ENCODE assay signal across 17 cellular contexts in the genomic region with DNA sequence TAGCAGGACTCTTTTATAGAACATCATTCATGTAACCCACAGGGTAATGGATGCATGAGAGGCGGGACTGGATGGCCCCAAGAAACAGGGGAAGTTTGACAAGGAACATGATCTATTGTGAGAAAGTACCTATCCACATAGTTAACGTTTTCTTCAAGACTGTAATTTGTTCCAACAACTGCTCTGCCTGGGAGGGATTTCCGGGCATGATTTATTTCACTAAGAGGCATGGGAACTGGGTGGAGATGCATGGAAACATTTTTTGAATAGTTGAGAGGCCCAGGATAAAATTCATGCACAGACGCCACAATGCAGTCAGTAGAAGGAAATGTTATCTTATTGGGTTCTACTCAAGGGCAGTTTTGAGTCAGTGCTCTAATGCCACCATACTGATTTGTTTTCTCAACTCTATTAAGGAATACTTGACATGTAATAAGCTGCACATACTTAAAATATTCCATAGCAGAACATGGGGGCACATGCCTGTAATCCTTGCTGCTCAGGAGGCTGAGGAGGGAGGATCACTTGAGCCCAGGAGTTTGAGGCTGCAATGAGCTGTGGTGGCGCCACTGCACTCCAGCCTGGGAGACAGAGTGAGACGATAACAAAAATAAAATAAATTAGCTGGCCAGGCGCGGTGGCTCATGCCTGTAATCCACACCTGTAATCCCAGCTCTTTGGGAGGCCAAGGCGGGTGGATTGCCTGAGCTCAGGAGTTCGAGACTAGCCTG. TPM values are rescaled to one million over a fixed set of nuclear protein-coding genes. Genes with fewer than 3 reads are reported as not detected.
DNase-seq lines count a peak whose midpoint lies in the region; ATAC-seq, FAIRE-seq and TF ChIP-seq lines count a peak whose summit lies in the region.
"Had no signal": no experiment of that assay in that cellular context is flagged by ENCODE, and none has a peak within 500 bp of the region (broad histone marks: within the 10 kb centered on the region; RNA-seq: fewer than 3 reads in every experiment).

No MANE protein-coding gene starts in this region.

- H4K20me1 ChIP-seq in GM23248 (ENCODE audit: insufficient read depth), result no peaks in the 10 kb centered on the region
- no peaks in the 10 kb centered on the region for H4K20me1 ChIP-seq in GM12878 (ENCODE audit: control insufficient read depth, insufficient read depth)
- H4K20me1 ChIP-seq: BLaER1 had no signal

- peak overlapping the region; percentile 26; the same call in 1 of the 2 replicates for H3K9ac ChIP-seq in GM23248
- no peak overlapping the region for H3K9ac ChIP-seq in GM12878 (ENCODE audit: control insufficient read depth, insufficient read depth, low read length)
- H3K9ac ChIP-seq: BLaER1, parathyroid adenoma had no signal

- no peak overlapping the region for H3K27ac Mint-ChIP-seq in T-cell
- H3K27ac Mint-ChIP-seq: activated CD4-positive, alpha-beta memory T cell treated with anti-CD3 and anti-CD28 coated beads for 36 hours; stimulated activated effector memory CD8-positive, alpha-beta T cell treated with anti-CD3 and anti-CD28 coated beads, Interleukin-12 subunit alpha, Interleukin-12 subunit beta, amount 100 ng/mL, for 72 hours; T-helper 2 cell treated with Interferon-gamma antibody and Interleukin-4, amounts not matched to agents 5 μg/mL and 100 μg/mL, for 36 hours had no signal

- 0 out of 2 replicates have a peak, but pooled peaks cover 5% of the 10 kb centered on the region for H3F3A ChIP-seq in GM23248 (ENCODE audit: insufficient read depth)

- H3K36me3 ChIP-seq in ACC112 (ENCODE audit: insufficient read depth, low read length), result no peaks in the 10 kb centered on the region
- H3K36me3 ChIP-seq in GM23248 (ENCODE audit: low read depth), result no peaks in the 10 kb centered on the region
- no peaks in the 10 kb centered on the region for H3K36me3 ChIP-seq in GM12878 (ENCODE audit: control insufficient read depth in 2 of 2, insufficient read depth in 2 of 2, low read length in 1 of 2)
- H3K36me3 ChIP-seq in body of pancreas (replicated peaks in 1 of 2; ENCODE audit: insufficient read depth in 1 of 2, low read depth in 2 of 2), result no peaks in the 10 kb centered on the region
- H3K36me3 ChIP-seq: BLaER1, lower lobe of right lung had no signal

- intact Hi-C loops in GM12878 (cut with micrococcal nuclease; ENCODE audit: unreplicated experiment) (no loop called here), body of pancreas (cut with DNase I) (no loop called here)

- H3K9me3 ChIP-seq in GM23248 (ENCODE audit: low read depth), result no peaks in the 10 kb centered on the region
- peaks cover 2% of the 10 kb centered on the region; the same call in 1 of the 3 replicates for H3K9me3 ChIP-seq in GM12878 (replicated peaks; ENCODE audit: control insufficient read depth, insufficient read depth, low read length)
- no peaks in the 10 kb centered on the region for H3K9me3 ChIP-seq in body of pancreas
- H3K9me3 ChIP-seq: BLaER1, lower lobe of right lung had no signal

- TF ChIP-seq EP300 in GM12878 (IDR thresholded peaks at IDR 0.05; ENCODE audit: borderline replicate concordance in 1 of 2, control insufficient read depth in 1 of 2, low read depth in 2 of 2, low read length in 2 of 2), result no peak

- H3K27me3 ChIP-seq in ACC112 (ENCODE audit: insufficient read depth, low read length), result no peaks in the 10 kb centered on the region
- peaks cover 13% of the 10 kb centered on the region; the same call in 1 of the 2 replicates for H3K27me3 ChIP-seq in GM23248 (replicated peaks; ENCODE audit: insufficient read depth)
- no peaks in the 10 kb centered on the region for H3K27me3 ChIP-seq in GM12878 (replicated peaks in 1 of 2; ENCODE audit: control insufficient read depth in 2 of 2, insufficient read depth in 2 of 2, low read length in 1 of 2)
- no peaks in the 10 kb centered on the region for H3K27me3 ChIP-seq in body of pancreas
- H3K27me3 ChIP-seq: BLaER1 had no signal

- H3K4me2 ChIP-seq in GM23248 (ENCODE audit: unreplicated experiment) (no peak overlapping the region), GM12878 (ENCODE audit: control insufficient read depth, insufficient read depth) (no peak overlapping the region)
- H3K4me2 ChIP-seq: BLaER1 had no signal

- H3K9me2 ChIP-seq in GM23248 (ENCODE audit: insufficient read depth), result no peaks in the 10 kb centered on the region

- H3K79me2 ChIP-seq in ACC112 (ENCODE audit: control insufficient read depth, insufficient read depth, low read length, unreplicated experiment), result no peaks in the 10 kb centered on the region
- H3K79me2 ChIP-seq in GM23248 (ENCODE audit: insufficient read depth), result no peaks in the 10 kb centered on the region
- no peaks in the 10 kb centered on the region for H3K79me2 ChIP-seq in GM12878 (ENCODE audit: control insufficient read depth, insufficient read depth, low read length)
- H3K79me2 ChIP-seq: parathyroid adenoma had no signal

- TF ChIP-seq POLR2A in GM12878 (IDR thresholded peaks at IDR 0.05; ENCODE audit: low read depth, low read length), result no peak
- no peak for TF ChIP-seq POLR2A in body of pancreas (IDR thresholded peaks at IDR 0.05)

- H3K4me1 ChIP-seq in ACC112 (ENCODE audit: control insufficient read depth, insufficient read depth, low read length, unreplicated experiment) (no peaks in the 10 kb centered on the region), GM23248 (ENCODE audit: insufficient read depth) (peaks cover 4% of the 10 kb centered on the region; the same call in 1 of the 2 replicates), GM12878 (ENCODE audit: control insufficient read depth, insufficient read depth, low read length) (no peaks in the 10 kb centered on the region), body of pancreas (no peaks in the 10 kb centered on the region)
- H3K4me1 ChIP-seq: lower lobe of right lung, parathyroid adenoma had no signal

- ATAC-seq in GM12878, result peak; percentile 29; the same call in 1 of the 3 replicates
- ATAC-seq in T-cell (replicated peaks in 1 of 4), result no peak
- no peak for ATAC-seq in body of pancreas
- ATAC-seq: stimulated activated effector memory CD8-positive, alpha-beta T cell treated with anti-CD3 and anti-CD28 coated beads, Interleukin-12 subunit alpha, Interleukin-12 subunit beta, amount 100 ng/mL, for 72 hours had no signal

- H3K4me3 ChIP-seq in ACC112 (ENCODE audit: low read depth, low read length) (no peak overlapping the region), GM23248 (no peak overlapping the region), GM12878 (no peak overlapping the region), body of pancreas (no peak overlapping the region)
- H3K4me3 ChIP-seq: BLaER1, coronary artery, lower lobe of right lung had no signal

- no peak for TF ChIP-seq CTCF in GM12878 (IDR thresholded peaks at IDR 0.05 in 2 of 3, conservative IDR thresholded peaks at IDR 0.05 in 1 of 3; ENCODE audit: control insufficient read depth in 2 of 3, extremely low read depth in 1 of 3, insufficient read depth in 1 of 3, low read depth in 3 of 3, low read length in 3 of 3)
- TF ChIP-seq CTCF in body of pancreas (IDR thresholded peaks at IDR 0.05), result no peak

- no peak overlapping the region for H3K4me3 Mint-ChIP-seq in T-cell
- H3K4me3 Mint-ChIP-seq: activated CD4-positive, alpha-beta memory T cell treated with anti-CD3 and anti-CD28 coated beads for 36 hours; stimulated activated effector memory CD8-positive, alpha-beta T cell treated with anti-CD3 and anti-CD28 coated beads, Interleukin-12 subunit alpha, Interleukin-12 subunit beta, amount 100 ng/mL, for 72 hours; T-helper 2 cell treated with Interferon-gamma antibody and Interleukin-4, amounts not matched to agents 5 μg/mL and 100 μg/mL, for 36 hours had no signal

- no peak for FAIRE-seq in GM12878 (lab: Jason Lieb, UNC)

- SMC1A ChIA-PET in GM12878 (lab: Charles Lee; ENCODE audit: uncharacterized antibody, unreplicated experiment), result interaction anchor here (1.0 kb wide), 1 partner anchor 35 kb away, joined by 3 read pairs; no protein-coding TSS in a partner anchor

- 53 to 60% methylated on average over 10 of the region's 10 CpGs for WGBS in GM23248 (ENCODE audit: low coverage in 1 of 2, low lambda C conversion rate in 2 of 2, missing lambda C conversion rate in 2 of 2), 2 experiments
- 39% methylated on average over 10 of the region's 10 CpGs for WGBS in GM12878 (ENCODE audit: insufficient coverage, insufficient replicate concordance, low lambda C conversion rate, missing lambda C conversion rate)
- WGBS in body of pancreas, 2 donors, result 68 to 76% methylated on average over 10 of the region's 10 CpGs

- TF ChIP-seq RAD21 in GM12878 (IDR thresholded peaks at IDR 0.05; ENCODE audit: insufficient read depth, low read depth, low read length), result no peak

- peaks cover 7 to 21% of the 10 kb centered on the region in 2 donors for H3K27me3 Mint-ChIP-seq in T-cell

- BruUV-seq in GM12878 (replicated peaks; lab: Mats Ljungman, UMichigan), result no TSS peak

- POLR2A ChIA-PET in GM12878 (lab: Charles Lee) (interaction anchor here (0.6 to 1.1 kb wide), 3 partner anchors 9 to 22 kb away, joined by 3 to 9 read pairs (median 4); no protein-coding TSS in a partner anchor), T-cell (lab: Charles Lee) (no interaction called here)

- in situ Hi-C loops in GM23248 (cut with MboI) (no loop called here), GM12878 (cut with MboI) (no loop called here), ACHN (cut with HindIII; ENCODE audit: low pct_ligation_motif_present, low pct_unique_long_range_greater_than_20kb, low sequenced_read_pairs) (no loop called here)

- H3K9me3 Mint-ChIP-seq in T-cell, result no peaks in the 10 kb centered on the region
- H3K9me3 Mint-ChIP-seq: activated CD4-positive, alpha-beta memory T cell treated with anti-CD3 and anti-CD28 coated beads for 36 hours; stimulated activated effector memory CD8-positive, alpha-beta T cell treated with anti-CD3 and anti-CD28 coated beads, Interleukin-12 subunit alpha, Interleukin-12 subunit beta, amount 100 ng/mL, for 72 hours had no signal

- no peaks in the 10 kb centered on the region for H3K36me3 Mint-ChIP-seq in T-cell
- H3K36me3 Mint-ChIP-seq: activated CD4-positive, alpha-beta memory T cell treated with anti-CD3 and anti-CD28 coated beads for 36 hours; stimulated activated effector memory CD8-positive, alpha-beta T cell treated with anti-CD3 and anti-CD28 coated beads, Interleukin-12 subunit alpha, Interleukin-12 subunit beta, amount 100 ng/mL, for 72 hours had no signal

- RAD21 ChIA-PET in GM12878 (lab: Charles Lee; ENCODE audit: unreplicated experiment), result no interaction called here

- CTCF ChIA-PET in GM12878 (lab: Yijun Ruan, JAX), result interaction anchor here (1.0 to 2.6 kb wide), 3 partner anchors 24 to 110 kb away, joined by 3 to 8 read pairs (median 5); no protein-coding TSS in a partner anchor
- CTCF ChIA-PET in T-cell (lab: Charles Lee), result interaction anchor here (0.6 kb wide), 3 partner anchors 41 to 752 kb away, joined by 3 to 7 read pairs (median 3); no protein-coding TSS in a partner anchor

- H3K4me1 Mint-ChIP-seq in T-cell, result no peaks in the 10 kb centered on the region
- H3K4me1 Mint-ChIP-seq: stimulated activated effector memory CD8-positive, alpha-beta T cell treated with anti-CD3 and anti-CD28 coated beads, Interleukin-12 subunit alpha, Interleukin-12 subunit beta, amount 100 ng/mL, for 72 hours had no signal

- H2AFZ ChIP-seq in ACC112 (ENCODE audit: low read length, unreplicated experiment), result no peak overlapping the region
- H2AFZ ChIP-seq in GM23248, result 0 out of 2 replicates have a peak overlapping the region, but pooled peaks have one; percentile 9
- H2AFZ ChIP-seq in GM12878 (ENCODE audit: control insufficient read depth, low read depth, low read length), result no peak overlapping the region
- H2AFZ ChIP-seq: parathyroid adenoma had no signal

- DNase-seq in GM23248 (peak; percentile 79), GM12878 (ENCODE audit: low read depth, low spot score) (no peak), hepatic stellate cell (ENCODE audit: low spot score) (peak; percentile 86), T-cell (no peak), DMS114 treated with DMSO at 0.1 percent for 48 hours (lab: John Stamatoyannopoulos, UW; ENCODE audit: unreplicated experiment) (no peak), body of pancreas (no peak), ACHN (no peak)
- DNase-seq: activated CD4-positive, alpha-beta memory T cell treated with anti-CD3 and anti-CD28 coated beads for 36 hours; GF-D8; lower lobe of right lung; stimulated activated CD4-positive, alpha-beta T cell treated with anti-CD3 and anti-CD28 coated beads, Interleukin-2, amount 100 ng/mL, for 24 hours had no signal

- H3K27ac ChIP-seq in ACC112 (ENCODE audit: low read depth, low read length) (peak overlapping the region; percentile 55), GM23248 (peak overlapping the region; percentile 59), GM12878 (ENCODE audit: control insufficient read depth, insufficient read depth) (no peak overlapping the region), body of pancreas (no peak overlapping the region)
- H3K27ac ChIP-seq: BLaER1, lower lobe of right lung, parathyroid adenoma had no signal

RNA-seq across cellular contexts. Expression of gene ATG4D, which starts 9.9 kb away (rescaled TPM):
- 12.4 and 18.0 TPM in 2 replicates for total RNA-seq in GM23248 (2014; rRNA removed; shearing (Covaris generic))
- polyA plus RNA-seq in GM23248 (2016; fragmentation: Nextera tagmentation; extraction: Ambion mirVana) (6.2 and 6.3 TPM in 2 replicates), GM12878 (2011; rRNA removed) (7.9 and 14.5 TPM in 2 replicates), GM12878 (2014; fragmentation: Illumina TruSeq; extraction: Trizol) (1.2 and 7.7 TPM in 2 replicates), GM12878 (2014; fragmentation: Nextera tagmentation; extraction: Ambion mirVana) (1 to 10 TPM in 1 of 2 experiments, under 1 TPM in 1; 0.39 to 2.3 TPM), GM12878 (2014; rRNA removed) (26.7 and 28.7 TPM in 2 replicates), GM12878 (2016; fragmentation: Nextera tagmentation; extraction: Ambion mirVana) (10 to 100 TPM; 12.4 to 14.6 TPM)
- total RNA-seq in GM12878 (2013; cell fraction: nucleolus; rRNA removed), result 11.7 and 13.3 TPM in 2 replicates
- total RNA-seq in GM12878 (2014; rRNA removed) (15.6 and 16.8 TPM in 2 replicates), GM12878 (2014; rRNA removed; fragmentation: Illumina TruSeq; extraction: Trizol) (8.1 and 8.4 TPM in 2 replicates), GM12878 (2021) (24.2 and 24.3 TPM in 2 replicates), T-cell (10 to 100 TPM; 55.7 to 63.0 (median 60.9) TPM), body of pancreas (10 to 100 TPM; 20.4 to 23.3 TPM)
- polyA plus RNA-seq in GM12878 (2011; ENCODE audit: low read depth), result 7.4 TPM
- polyA plus RNA-seq in GM12878 (2011; cell fraction: cytosol; rRNA removed), result 20.2 and 26.1 TPM in 2 replicates
- 45.2 and 57.3 TPM in 2 replicates for polyA plus RNA-seq in GM12878 (2011; cell fraction: nucleus; rRNA removed)
- 17.3 and 23.3 TPM in 2 replicates for polyA plus RNA-seq in GM12878 (2012)
- polyA minus RNA-seq in GM12878 (2011; rRNA and poly(A)+ RNA removed), result 10.1 and 22.5 TPM in 2 replicates
- polyA minus RNA-seq in GM12878 (2011; cell fraction: cytosol; rRNA and poly(A)+ RNA removed), result 6.4 and 9.4 TPM in 2 replicates
- 10.0 and 14.4 TPM in 2 replicates for polyA minus RNA-seq in GM12878 (2011; cell fraction: nucleus; rRNA and poly(A)+ RNA removed)

RNA-seq across cellular contexts. Expression of gene S1PR5, which starts 16.6 kb away (rescaled TPM):
- 1.8 and 3.3 TPM in 2 replicates for total RNA-seq in GM23248 (2014; rRNA removed; shearing (Covaris generic))
- polyA plus RNA-seq in GM23248 (2016; fragmentation: Nextera tagmentation; extraction: Ambion mirVana) (1.2 and 1.6 TPM in 2 replicates), GM12878 (2011; rRNA removed) (0.04 TPM in 1 of 2 replicates, not detected in the other), GM12878 (2014; fragmentation: Illumina TruSeq; extraction: Trizol) (not detected in 2 replicates), GM12878 (2014; fragmentation: Nextera tagmentation; extraction: Ambion mirVana) (not detected), GM12878 (2014; rRNA removed) (0.14 TPM in 1 of 2 replicates, not detected in the other), GM12878 (2016; fragmentation: Nextera tagmentation; extraction: Ambion mirVana) (not detected)
- not detected in 2 replicates for total RNA-seq in GM12878 (2013; cell fraction: nucleolus; rRNA removed)
- total RNA-seq in GM12878 (2014; rRNA removed) (0.11 TPM in 1 of 2 replicates, not detected in the other), GM12878 (2014; rRNA removed; fragmentation: Illumina TruSeq; extraction: Trizol) (0.14 TPM in 1 of 2 replicates, not detected in the other), GM12878 (2021) (not detected in 2 replicates), T-cell (10 to 100 TPM in 1 of 5 donors, 1 to 10 TPM in 4; 1.9 to 25.0 (median 6.5) TPM), body of pancreas (1 to 10 TPM; 1.0 to 1.6 TPM)
- polyA plus RNA-seq in GM12878 (2011; ENCODE audit: low read depth), result not detected
- 0.03 TPM in 1 of 2 replicates, not detected in the other for polyA plus RNA-seq in GM12878 (2011; cell fraction: cytosol; rRNA removed)
- polyA plus RNA-seq in GM12878 (2011; cell fraction: nucleus; rRNA removed), result not detected in 2 replicates
- not detected in 2 replicates for polyA plus RNA-seq in GM12878 (2012)
- not detected in 2 replicates for polyA minus RNA-seq in GM12878 (2011; rRNA and poly(A)+ RNA removed)
- not detected in 2 replicates for polyA minus RNA-seq in GM12878 (2011; cell fraction: cytosol; rRNA and poly(A)+ RNA removed)
- not detected in 2 replicates for polyA minus RNA-seq in GM12878 (2011; cell fraction: nucleus; rRNA and poly(A)+ RNA removed)

RNA-seq across cellular contexts. Expression of gene KEAP1, which starts 30.7 kb away (rescaled TPM):
- total RNA-seq in GM23248 (2014; rRNA removed; shearing (Covaris generic)), result 93.2 and 99.5 TPM in 2 replicates
- 74.4 and 81.5 TPM in 2 replicates for polyA plus RNA-seq in GM23248 (2016; fragmentation: Nextera tagmentation; extraction: Ambion mirVana)
- 30.3 and 40.1 TPM in 2 replicates for total RNA-seq in GM12878 (2013; cell fraction: nucleolus; rRNA removed)
- 49.0 and 60.4 TPM in 2 replicates for total RNA-seq in GM12878 (2014; rRNA removed)
- total RNA-seq in GM12878 (2014; rRNA removed; fragmentation: Illumina TruSeq; extraction: Trizol), result 44.3 and 54.7 TPM in 2 replicates
- 61.2 and 76.2 TPM in 2 replicates for total RNA-seq in GM12878 (2021)
- polyA plus RNA-seq in GM12878 (2011; ENCODE audit: low read depth), result 19.1 TPM
- polyA plus RNA-seq in GM12878 (2011; rRNA removed), result 23.7 and 42.6 TPM in 2 replicates
- polyA plus RNA-seq in GM12878 (2011; cell fraction: cytosol; rRNA removed), result 45.2 and 63.6 TPM in 2 replicates
- 57.9 and 62.3 TPM in 2 replicates for polyA plus RNA-seq in GM12878 (2011; cell fraction: nucleus; rRNA removed)
- polyA plus RNA-seq in GM12878 (2012), result 31.0 and 33.1 TPM in 2 replicates
- polyA plus RNA-seq in GM12878 (2014; fragmentation: Illumina TruSeq; extraction: Trizol), result 17.2 and 36.7 TPM in 2 replicates
- polyA plus RNA-seq in GM12878 (2014; fragmentation: Nextera tagmentation; extraction: Ambion mirVana), result 1 to 10 TPM; 1.4 to 9.3 TPM
- 41.2 and 50.2 TPM in 2 replicates for polyA plus RNA-seq in GM12878 (2014; rRNA removed)
- 10 to 100 TPM; 83.1 to 87.7 TPM for polyA plus RNA-seq in GM12878 (2016; fragmentation: Nextera tagmentation; extraction: Ambion mirVana)
- 102 and 125 TPM in 2 replicates for polyA minus RNA-seq in GM12878 (2011; rRNA and poly(A)+ RNA removed)
- 29.0 and 35.8 TPM in 2 replicates for polyA minus RNA-seq in GM12878 (2011; cell fraction: cytosol; rRNA and poly(A)+ RNA removed)
- 16.2 and 22.3 TPM in 2 replicates for polyA minus RNA-seq in GM12878 (2011; cell fraction: nucleus; rRNA and poly(A)+ RNA removed)
- total RNA-seq in T-cell, result 10 to 100 TPM; 18.4 to 64.2 (median 56.0) TPM
- total RNA-seq in body of pancreas, result 10 to 100 TPM; 30.9 to 37.6 TPM

RNA-seq across cellular contexts. Expression of gene KRI1, which starts 32.0 kb away (rescaled TPM):
- total RNA-seq in GM23248 (2014; rRNA removed; shearing (Covaris generic)), result 10.5 and 11.3 TPM in 2 replicates
- polyA plus RNA-seq in GM23248 (2016; fragmentation: Nextera tagmentation; extraction: Ambion mirVana) (14.9 and 15.1 TPM in 2 replicates), GM12878 (2011; rRNA removed) (17.2 and 17.4 TPM in 2 replicates), GM12878 (2014; fragmentation: Illumina TruSeq; extraction: Trizol) (21.9 and 24.7 TPM in 2 replicates), GM12878 (2014; fragmentation: Nextera tagmentation; extraction: Ambion mirVana) (1 to 10 TPM in 1 of 2 experiments, under 1 TPM in 1; 0.98 to 3.4 TPM), GM12878 (2014; rRNA removed) (42.5 and 42.6 TPM in 2 replicates), GM12878 (2016; fragmentation: Nextera tagmentation; extraction: Ambion mirVana) (10 to 100 TPM; 24.7 to 27.4 TPM)
- total RNA-seq in GM12878 (2013; cell fraction: nucleolus; rRNA removed), result 18.6 and 20.9 TPM in 2 replicates
- total RNA-seq in GM12878 (2014; rRNA removed) (25.3 and 31.0 TPM in 2 replicates), GM12878 (2014; rRNA removed; fragmentation: Illumina TruSeq; extraction: Trizol) (17.6 and 21.0 TPM in 2 replicates), GM12878 (2021) (32.7 and 36.2 TPM in 2 replicates), T-cell (10 to 100 TPM; 50.9 to 94.8 (median 79.1) TPM), body of pancreas (10 to 100 TPM; 24.1 to 28.8 TPM)
- polyA plus RNA-seq in GM12878 (2011; ENCODE audit: low read depth), result 10.2 TPM
- 12.3 and 17.7 TPM in 2 replicates for polyA plus RNA-seq in GM12878 (2011; cell fraction: cytosol; rRNA removed)
- polyA plus RNA-seq in GM12878 (2011; cell fraction: nucleus; rRNA removed), result 43.9 and 57.1 TPM in 2 replicates
- 18.6 and 27.4 TPM in 2 replicates for polyA plus RNA-seq in GM12878 (2012)
- polyA minus RNA-seq in GM12878 (2011; rRNA and poly(A)+ RNA removed), result 5.3 and 7.0 TPM in 2 replicates
- 8.0 and 9.6 TPM in 2 replicates for polyA minus RNA-seq in GM12878 (2011; cell fraction: cytosol; rRNA and poly(A)+ RNA removed)
- polyA minus RNA-seq in GM12878 (2011; cell fraction: nucleus; rRNA and poly(A)+ RNA removed), result 12.5 and 24.5 TPM in 2 replicates

RNA-seq across cellular contexts. Expression of gene CDKN2D, which starts 35.0 kb away (rescaled TPM):
- total RNA-seq in GM23248 (2014; rRNA removed; shearing (Covaris generic)), result 7.8 and 8.5 TPM in 2 replicates
- polyA plus RNA-seq in GM23248 (2016; fragmentation: Nextera tagmentation; extraction: Ambion mirVana), result 10.7 and 11.7 TPM in 2 replicates
- total RNA-seq in GM12878 (2013; cell fraction: nucleolus; rRNA removed), result 1.3 and 1.9 TPM in 2 replicates
- total RNA-seq in GM12878 (2014; rRNA removed), result 3.4 TPM in 2 replicates
- total RNA-seq in GM12878 (2014; rRNA removed; fragmentation: Illumina TruSeq; extraction: Trizol), result 7.6 and 8.5 TPM in 2 replicates
- total RNA-seq in GM12878 (2021), result 10.2 and 11.0 TPM in 2 replicates
- polyA plus RNA-seq in GM12878 (2011; ENCODE audit: low read depth), result 4.1 TPM
- polyA plus RNA-seq in GM12878 (2011; rRNA removed), result 11.9 and 17.0 TPM in 2 replicates
- 19.5 and 28.1 TPM in 2 replicates for polyA plus RNA-seq in GM12878 (2011; cell fraction: cytosol; rRNA removed)
- polyA plus RNA-seq in GM12878 (2011; cell fraction: nucleus; rRNA removed), result 11.9 and 14.9 TPM in 2 replicates
- polyA plus RNA-seq in GM12878 (2012), result 11.9 and 14.9 TPM in 2 replicates
- 3.6 and 5.2 TPM in 2 replicates for polyA plus RNA-seq in GM12878 (2014; fragmentation: Illumina TruSeq; extraction: Trizol)
- polyA plus RNA-seq in GM12878 (2014; fragmentation: Nextera tagmentation; extraction: Ambion mirVana), result 1 to 10 TPM in 1 of 2 experiments, under 1 TPM in 1; 0.53 to 4.9 TPM
- polyA plus RNA-seq in GM12878 (2014; rRNA removed), result 17.2 and 18.0 TPM in 2 replicates
- 1 to 10 TPM; 5.9 to 9.3 TPM for polyA plus RNA-seq in GM12878 (2016; fragmentation: Nextera tagmentation; extraction: Ambion mirVana)
- polyA minus RNA-seq in GM12878 (2011; rRNA and poly(A)+ RNA removed), result 5.3 and 8.3 TPM in 2 replicates
- polyA minus RNA-seq in GM12878 (2011; cell fraction: cytosol; rRNA and poly(A)+ RNA removed), result 2.9 and 5.2 TPM in 2 replicates
- 1.7 and 1.8 TPM in 2 replicates for polyA minus RNA-seq in GM12878 (2011; cell fraction: nucleus; rRNA and poly(A)+ RNA removed)
- total RNA-seq in T-cell, result 10 to 100 TPM; 24.0 to 51.5 (median 32.5) TPM
- total RNA-seq in body of pancreas, result 1 to 10 TPM; 2.6 to 4.9 TPM

Comparison
In these comparisons a context has a peak if more than half of its experiments do, and no peak if none do; other contexts are left out.
1. H3K27ac ChIP-seq: peak in ACC112 (single experiment) and GM23248 (single experiment); none in GM12878 (single experiment) and body of pancreas (0 of 4).
2. DNase-seq: peak in GM23248 (single experiment) and hepatic stellate cell (single experiment); none in GM12878 (single experiment), T-cell (0 of 34), DMS114 treated with DMSO at 0.1 percent for 48 hours (single experiment), body of pancreas (0 of 4) and ACHN (single experiment).